Comparison of ENCODE assay signal across 11 cellular contexts in the genomic region with DNA sequence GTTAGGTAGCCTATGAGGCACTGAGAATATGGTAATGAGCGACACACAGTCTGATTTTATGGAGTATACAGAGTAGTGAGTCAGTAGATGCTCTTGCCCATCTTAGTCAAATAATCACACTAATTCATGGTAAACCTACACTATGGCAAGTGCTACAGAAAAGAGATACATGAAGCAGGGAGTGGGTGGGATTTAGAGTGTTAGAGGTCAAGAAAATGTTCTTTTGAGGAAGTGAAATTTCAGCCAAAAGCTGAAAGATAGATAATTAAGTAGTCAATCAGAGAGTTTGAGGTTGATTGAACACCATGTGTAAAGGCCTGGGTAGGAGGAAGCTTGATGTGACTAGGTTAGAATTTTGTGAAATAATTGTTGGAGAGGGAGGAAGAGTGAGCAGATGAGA. TPM values are rescaled to one million over a fixed set of nuclear protein-coding genes. Genes with fewer than 3 reads are reported as not detected.
DNase-seq lines count a peak whose midpoint lies in the region; ATAC-seq and TF ChIP-seq lines count a peak whose summit lies in the region.
"Had no signal": no experiment of that assay in that cellular context is flagged by ENCODE, and none has a peak within 500 bp of the region (broad histone marks: within the 10 kb centered on the region; RNA-seq: fewer than 3 reads in every experiment).

No MANE protein-coding gene starts in this region.

- intact Hi-C loops in thyroid gland (cut with DNase I), result no loop called here

- WGBS in thyroid gland, 2 donors, result 100% methylated on average over 1 of the region's 1 CpG

- H3K36me3 ChIP-seq in thyroid gland, result peaks cover 48 to 54% of the 10 kb centered on the region in 2 donors

- peak overlapping the region; percentile 71 for H3K27ac Mint-ChIP-seq in activated T-helper 17 cell treated with anti-CD3 and anti-CD28 coated beads, Interleukin-2, amount 50 U/mL, for 72 hours

- H3K4me3 ChIP-seq in thyroid gland (replicated peaks in 1 of 3), result no peak overlapping the region
- H3K4me3 ChIP-seq: skin epidermis had no signal

- no peaks in the 10 kb centered on the region for H3K4me1 ChIP-seq in thyroid gland

- DNase-seq in Kasumi-1 (lab: John Stamatoyannopoulos, UW) (no peak), thyroid gland (no peak), AG08395 (ENCODE audit: low spot score) (no peak)
- DNase-seq in stimulated activated CD4-positive, alpha-beta T cell treated with anti-CD3 and anti-CD28 coated beads, Interleukin-2, amount 100 ng/mL, for 24 hours, result no peak
- DNase-seq: activated CD8-positive, alpha-beta memory T cell treated with anti-CD3 and anti-CD28 coated beads, Interleukin-2, amount 50 U/mL, for 4 hours; DMS79 treated with DMSO at 0.1 percent for 48 hours had no signal

- no peak for TF ChIP-seq CTCF in thyroid gland (IDR thresholded peaks at IDR 0.05)

- H3K9me3 Mint-ChIP-seq in activated T-helper 17 cell treated with anti-CD3 and anti-CD28 coated beads, Interleukin-2, amount 50 U/mL, for 72 hours, result no peaks in the 10 kb centered on the region

- ATAC-seq in GM18502 (IDR thresholded peaks at IDR 0.05; ENCODE audit: poor library complexity, unreplicated experiment) (peak; percentile 88), GM21367 (IDR thresholded peaks at IDR 0.05; ENCODE audit: unreplicated experiment) (peak; percentile 82), HG03108 (IDR thresholded peaks at IDR 0.05; ENCODE audit: unreplicated experiment) (peak; percentile 82)
- peak; percentile 65 for ATAC-seq in activated T-helper 17 cell treated with anti-CD3 and anti-CD28 coated beads, Interleukin-2, amount 50 U/mL, for 72 hours (replicated peaks)

- H3K27ac ChIP-seq in thyroid gland, result no peak overlapping the region
- H3K27ac ChIP-seq: skin epidermis had no signal

- no peak for TF ChIP-seq POLR2A in thyroid gland (IDR thresholded peaks at IDR 0.05)

- no peaks in the 10 kb centered on the region for H3K9me3 ChIP-seq in thyroid gland

- no peak overlapping the region for H3K4me3 Mint-ChIP-seq in activated T-helper 17 cell treated with anti-CD3 and anti-CD28 coated beads, Interleukin-2, amount 50 U/mL, for 72 hours

- no peaks in the 10 kb centered on the region for H3K27me3 ChIP-seq in thyroid gland

- H3K4me1 Mint-ChIP-seq in activated T-helper 17 cell treated with anti-CD3 and anti-CD28 coated beads, Interleukin-2, amount 50 U/mL, for 72 hours, result peaks cover 5% of the 10 kb centered on the region

- H3K36me3 Mint-ChIP-seq in activated T-helper 17 cell treated with anti-CD3 and anti-CD28 coated beads, Interleukin-2, amount 50 U/mL, for 72 hours (ENCODE audit: low read depth), result peaks cover 94% of the 10 kb centered on the region

- H3K27me3 Mint-ChIP-seq in activated T-helper 17 cell treated with anti-CD3 and anti-CD28 coated beads, Interleukin-2, amount 50 U/mL, for 72 hours, result no peaks in the 10 kb centered on the region

RNA-seq across cellular contexts. Expression of gene MDM4, which starts 14.7 kb away (rescaled TPM):
- total RNA-seq in activated T-helper 17 cell treated with anti-CD3 and anti-CD28 coated beads, Interleukin-2, amount 50 U/mL, for 72 hours, result 100 to 1,000 TPM in 1 of 2 donors, 10 to 100 TPM in 1; 71.3 to 130 TPM
- 100 to 1,000 TPM in 2 of 4 donors, 10 to 100 TPM in 2; 72.3 to 177 (median 102) TPM for total RNA-seq in thyroid gland

RNA-seq across cellular contexts. Expression of gene PIK3C2B, which starts 36.3 kb away (rescaled TPM):
- total RNA-seq in activated T-helper 17 cell treated with anti-CD3 and anti-CD28 coated beads, Interleukin-2, amount 50 U/mL, for 72 hours, result 10 to 100 TPM; 31.0 to 67.6 TPM
- total RNA-seq in thyroid gland, result 10 to 100 TPM; 19.9 to 36.9 (median 27.2) TPM
